8 cellular contexts compared by ENCODE assay signal in the genomic region with DNA sequence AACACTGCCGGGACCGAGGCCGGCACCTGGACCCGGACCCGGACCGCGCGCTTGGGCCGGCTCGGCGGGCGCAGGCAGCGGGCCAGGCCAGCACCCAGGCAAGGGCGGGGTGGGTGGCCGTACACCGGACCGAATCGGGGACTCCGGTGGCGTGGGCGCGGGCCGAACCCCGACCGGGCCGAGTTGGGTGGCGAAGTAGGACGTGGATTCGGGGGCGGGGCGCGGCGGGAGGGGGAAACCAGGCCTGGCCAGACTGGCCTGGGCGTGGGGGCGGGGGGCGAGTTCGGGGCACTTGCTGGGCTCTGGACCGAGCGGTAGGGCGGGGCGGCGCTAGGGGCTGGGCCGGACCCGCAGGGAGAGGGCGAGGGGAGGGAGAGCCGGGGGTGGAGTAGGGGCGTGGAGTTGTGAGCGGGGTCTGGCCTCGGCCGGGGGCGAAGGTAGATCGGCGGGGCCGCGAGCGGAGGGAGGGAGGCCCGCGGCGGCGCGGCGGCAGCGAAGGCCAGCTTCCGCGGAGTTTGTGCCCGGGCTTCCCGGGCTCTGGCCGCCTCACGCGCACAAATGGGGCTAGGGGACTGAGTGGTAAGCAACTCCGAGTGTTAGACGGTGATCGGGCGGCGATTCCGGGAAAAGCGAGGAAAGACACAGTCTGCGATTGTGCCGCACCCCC. TPM values are rescaled to one million over a fixed set of nuclear protein-coding genes. Genes with fewer than 3 reads are reported as not detected.
DNase-seq lines count a peak whose midpoint lies in the region; ATAC-seq and TF ChIP-seq lines count a peak whose summit lies in the region.

No MANE protein-coding gene starts in this region.

- no peak for TF ChIP-seq EP300 in gastroesophageal sphincter (IDR thresholded peaks at IDR 0.05)

- H3K36me3 ChIP-seq in WERI-Rb-1 (no peaks in the 10 kb centered on the region), gastroesophageal sphincter (no peaks in the 10 kb centered on the region)

- ATAC-seq in activated CD8-positive, alpha-beta T cell treated with anti-CD3 and anti-CD28 coated beads for 36 hours = no peak
- no peak for ATAC-seq in activated CD8-positive, alpha-beta T cell treated with anti-CD3 and anti-CD28 coated beads, Interleukin-2, amount 10 ng/mL, durations not matched to agents 7 days and 5 days
- peak; percentile 35 for ATAC-seq in gastroesophageal sphincter
- no peak for ATAC-seq in GM18520 (IDR thresholded peaks at IDR 0.05; ENCODE audit: unreplicated experiment)
- no peak for ATAC-seq in GM18511 (IDR thresholded peaks at IDR 0.05; ENCODE audit: unreplicated experiment)

- CTCF ChIA-PET in activated CD8-positive, alpha-beta T cell treated with anti-CD3 and anti-CD28 coated beads for 36 hours (lab: Charles Lee) = interaction anchor here (0.6 to 1.1 kb wide), 2 partner anchors 48 to 55 kb away, joined by 3 read pairs; no protein-coding TSS in a partner anchor
- CTCF ChIA-PET in activated CD8-positive, alpha-beta T cell treated with anti-CD3 and anti-CD28 coated beads, Interleukin-2, amount 10 ng/mL, durations not matched to agents 7 days and 5 days (lab: Charles Lee) = no interaction called here

- peak; percentile 37 to 62 for TF ChIP-seq POLR2A in gastroesophageal sphincter (IDR thresholded peaks at IDR 0.05)

- no peak overlapping the region for H3K4me3 Mint-ChIP-seq in activated CD8-positive, alpha-beta T cell treated with anti-CD3 and anti-CD28 coated beads for 36 hours
- no peak overlapping the region for H3K4me3 Mint-ChIP-seq in activated CD8-positive, alpha-beta T cell treated with anti-CD3 and anti-CD28 coated beads, Interleukin-2, amount 10 ng/mL, durations not matched to agents 7 days and 5 days
- no peak overlapping the region for H3K4me3 Mint-ChIP-seq in progenitor cell of endocrine pancreas (ENCODE audit: low read depth)

- intact Hi-C loops in activated CD8-positive, alpha-beta T cell treated with anti-CD3 and anti-CD28 coated beads for 36 hours (cut with micrococcal nuclease) = loop anchor here (10.0 kb wide), 1 partner anchor 46 kb away; no protein-coding TSS in a partner anchor

- POLR2A ChIA-PET in activated CD8-positive, alpha-beta T cell treated with anti-CD3 and anti-CD28 coated beads for 36 hours (lab: Charles Lee) = interaction anchor here (0.6 to 1.1 kb wide), 2 partner anchors 20 to 23 kb away, joined by 3 to 4 read pairs; no protein-coding TSS in a partner anchor
- POLR2A ChIA-PET in activated CD8-positive, alpha-beta T cell treated with anti-CD3 and anti-CD28 coated beads, Interleukin-2, amount 10 ng/mL, durations not matched to agents 7 days and 5 days (lab: Charles Lee) = interaction anchor here (0.6 to 1.0 kb wide), 2 partner anchors 8 to 187 kb away, joined by 3 to 5 read pairs; no protein-coding TSS in a partner anchor

- 29% methylated on average over 9 of the region's 79 CpGs; no CpG with 5 or more reads in 1 of the 2 donors for whole genome bisulfite sequencing in gastroesophageal sphincter (ENCODE audit: low coverage in 1 of 2), 2 donors

- peak; percentile 34 for DNase-seq in activated CD8-positive, alpha-beta T cell treated with anti-CD3 and anti-CD28 coated beads for 36 hours
- DNase-seq in activated CD8-positive, alpha-beta T cell treated with anti-CD3 and anti-CD28 coated beads, Interleukin-2, amount 10 ng/mL, durations not matched to agents 7 days and 5 days = no peak
- DNase-seq in WERI-Rb-1 (peak; percentile 42), progenitor cell of endocrine pancreas (ENCODE audit: low spot score, unreplicated experiment) (peak; percentile 36), AG08395 (ENCODE audit: low spot score) (no peak)

- peaks cover 14% of the 10 kb centered on the region for H3K4me1 Mint-ChIP-seq in activated CD8-positive, alpha-beta T cell treated with anti-CD3 and anti-CD28 coated beads for 36 hours (ENCODE audit: low read depth)
- H3K4me1 Mint-ChIP-seq in activated CD8-positive, alpha-beta T cell treated with anti-CD3 and anti-CD28 coated beads, Interleukin-2, amount 10 ng/mL, durations not matched to agents 7 days and 5 days (ENCODE audit: low read depth) = peaks cover 28% of the 10 kb centered on the region
- H3K4me1 Mint-ChIP-seq in progenitor cell of endocrine pancreas (ENCODE audit: low read depth) = peaks cover 7% of the 10 kb centered on the region

- H3K4me3 ChIP-seq in WERI-Rb-1 (ENCODE audit: low read depth, low read length) = peak overlapping the region; percentile 56
- H3K4me3 ChIP-seq in gastroesophageal sphincter = peak overlapping the region in 1 of 2 donors; percentile 90

- H3K36me3 Mint-ChIP-seq in activated CD8-positive, alpha-beta T cell treated with anti-CD3 and anti-CD28 coated beads for 36 hours (ENCODE audit: low read depth) = no peaks in the 10 kb centered on the region
- H3K36me3 Mint-ChIP-seq in activated CD8-positive, alpha-beta T cell treated with anti-CD3 and anti-CD28 coated beads, Interleukin-2, amount 10 ng/mL, durations not matched to agents 7 days and 5 days (ENCODE audit: low read depth) = no peaks in the 10 kb centered on the region
- H3K36me3 Mint-ChIP-seq in progenitor cell of endocrine pancreas (ENCODE audit: insufficient read depth) = peaks cover 4% of the 10 kb centered on the region

- H3K4me1 ChIP-seq in gastroesophageal sphincter = peaks cover 0 to 19% (median 0%) of the 10 kb centered on the region in 3 donors

- H3K9me3 Mint-ChIP-seq in activated CD8-positive, alpha-beta T cell treated with anti-CD3 and anti-CD28 coated beads for 36 hours = no peaks in the 10 kb centered on the region
- H3K9me3 Mint-ChIP-seq in activated CD8-positive, alpha-beta T cell treated with anti-CD3 and anti-CD28 coated beads, Interleukin-2, amount 10 ng/mL, durations not matched to agents 7 days and 5 days (ENCODE audit: insufficient read depth) = no peaks in the 10 kb centered on the region
- H3K9me3 Mint-ChIP-seq in progenitor cell of endocrine pancreas (ENCODE audit: low read depth) = peaks cover 8% of the 10 kb centered on the region

- no peaks in the 10 kb centered on the region for H3K9me3 ChIP-seq in WERI-Rb-1 (ENCODE audit: severe bottlenecking)
- H3K9me3 ChIP-seq in gastroesophageal sphincter = no peaks in the 10 kb centered on the region

- H3K27ac Mint-ChIP-seq in activated CD8-positive, alpha-beta T cell treated with anti-CD3 and anti-CD28 coated beads for 36 hours = no peak overlapping the region
- no peak overlapping the region for H3K27ac Mint-ChIP-seq in activated CD8-positive, alpha-beta T cell treated with anti-CD3 and anti-CD28 coated beads, Interleukin-2, amount 10 ng/mL, durations not matched to agents 7 days and 5 days
- no peak overlapping the region for H3K27ac Mint-ChIP-seq in progenitor cell of endocrine pancreas

- H3K27me3 ChIP-seq in WERI-Rb-1 (ENCODE audit: insufficient read depth, low read depth, severe bottlenecking) (peaks cover 12% of the 10 kb centered on the region), gastroesophageal sphincter (no peaks in the 10 kb centered on the region)

- no peaks in the 10 kb centered on the region for H3K27me3 Mint-ChIP-seq in activated CD8-positive, alpha-beta T cell treated with anti-CD3 and anti-CD28 coated beads for 36 hours
- peaks cover 2% of the 10 kb centered on the region for H3K27me3 Mint-ChIP-seq in activated CD8-positive, alpha-beta T cell treated with anti-CD3 and anti-CD28 coated beads, Interleukin-2, amount 10 ng/mL, durations not matched to agents 7 days and 5 days (ENCODE audit: low read depth)
- peaks cover 11% of the 10 kb centered on the region for H3K27me3 Mint-ChIP-seq in progenitor cell of endocrine pancreas

- H3K27ac ChIP-seq in WERI-Rb-1 (no peak overlapping the region), gastroesophageal sphincter (peak overlapping the region in 3 of 4 donors; percentile 77 to 88 (median 85))

- no peak for TF ChIP-seq CTCF in activated CD8-positive, alpha-beta T cell treated with anti-CD3 and anti-CD28 coated beads for 36 hours (IDR thresholded peaks at IDR 0.05)
- no peak for TF ChIP-seq CTCF in WERI-Rb-1 (IDR thresholded peaks at IDR 0.05; ENCODE audit: low read depth, low read length)
- TF ChIP-seq CTCF in gastroesophageal sphincter (IDR thresholded peaks at IDR 0.05) = no peak
- TF ChIP-seq CTCF in progenitor cell of endocrine pancreas (IDR thresholded peaks at IDR 0.05; ENCODE audit: unreplicated experiment) = no peak

RNA-seq across cellular contexts. Expression of gene BCORL1, which starts 1.8 kb away (rescaled TPM):
- total RNA-seq in activated CD8-positive, alpha-beta T cell treated with anti-CD3 and anti-CD28 coated beads for 36 hours = 1 to 10 TPM; 7.1 to 9.9 TPM
- total RNA-seq in activated CD8-positive, alpha-beta T cell treated with anti-CD3 and anti-CD28 coated beads, Interleukin-2, amount 10 ng/mL, durations not matched to agents 7 days and 5 days = 10 to 100 TPM in 1 of 2 experiments, 1 to 10 TPM in 1; 9.7 to 10.9 TPM
- total RNA-seq in gastroesophageal sphincter (10 to 100 TPM in 1 of 4 donors, 1 to 10 TPM in 3; 2.8 to 10.4 (median 6.6) TPM), progenitor cell of endocrine pancreas (38.0 and 40.9 TPM in 2 replicates)

Comparison
In these comparisons a context has a peak if more than half of its experiments do, and no peak if none do; other contexts are left out.
1. DNase-seq: peak in activated CD8-positive, alpha-beta T cell treated with anti-CD3 and anti-CD28 coated beads for 36 hours (single experiment), WERI-Rb-1 (single experiment) and progenitor cell of endocrine pancreas (single experiment); none in activated CD8-positive, alpha-beta T cell treated with anti-CD3 and anti-CD28 coated beads, Interleukin-2, amount 10 ng/mL, durations not matched to agents 7 days and 5 days (single experiment) and AG08395 (single experiment).